ENCODE assay signal across 29 cellular contexts in the genomic region with DNA sequence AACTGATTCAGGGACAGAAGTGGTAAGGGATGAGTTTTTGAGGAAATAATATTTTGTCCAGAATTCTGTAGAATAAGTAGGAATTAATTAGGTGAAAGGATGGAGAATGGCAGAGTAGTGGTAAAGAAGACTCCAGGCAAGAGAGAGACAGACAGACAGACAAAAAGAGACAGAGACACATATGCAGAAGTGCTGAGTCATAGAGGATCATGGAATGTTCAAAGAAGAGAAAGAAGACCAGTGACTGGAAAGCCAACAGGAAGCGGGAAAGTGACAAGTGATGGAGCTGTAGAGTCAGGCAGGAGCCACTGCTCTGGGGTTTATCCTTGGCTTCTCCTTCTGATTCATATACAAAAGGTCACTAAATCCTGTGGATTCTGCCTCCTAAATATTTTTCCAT.
A peak's percentile ranks its signal among the peaks of the same experiment; 100 is the strongest.
DNase-seq lines count a peak whose midpoint lies in the region; ATAC-seq and TF ChIP-seq lines count a peak whose summit lies in the region.
"Had no signal": no experiment of that assay in that cellular context is flagged by ENCODE, and none has a peak within 500 bp of the region (broad histone marks: within the 10 kb centered on the region; RNA-seq: fewer than 3 reads in every experiment).

No MANE protein-coding gene starts in this region.

- TF ChIP-seq CTCF in IMR-90 (conservative IDR thresholded peaks at IDR 0.05; ENCODE audit: low read depth, low read length) (no peak), WTC11 (IDR thresholded peaks at IDR 0.05) (no peak)

- H3K9me1 ChIP-seq in IMR-90 (ENCODE audit: insufficient read depth, low read length) = no peaks in the 10 kb centered on the region

- H2AFZ ChIP-seq in IMR-90 (replicated peaks; ENCODE audit: low read length, poor library complexity) = no peak overlapping the region

- H3K9ac ChIP-seq in IMR-90 (ENCODE audit: low read depth, low read length) = no peak overlapping the region
- H3K9ac ChIP-seq: KMS-11 had no signal

- no peaks in the 10 kb centered on the region; the same call in 1 of the 2 replicates for H3K27me3 Mint-ChIP-seq in WTC11 (ENCODE audit: low read depth)
- no peaks in the 10 kb centered on the region for H3K27me3 Mint-ChIP-seq in activated CD4-positive, alpha-beta T cell treated with anti-CD3 and anti-CD28 coated beads for 36 hours
- H3K27me3 Mint-ChIP-seq: activated CD4-positive, alpha-beta memory T cell treated with anti-CD3 and anti-CD28 coated beads for 36 hours had no signal

- in situ Hi-C loops in IMR-90 (cut with MboI; ENCODE audit: low sequenced_read_pairs) = no loop called here

- H3K4me1 Mint-ChIP-seq in WTC11 = 0 out of 2 replicates have a peak, but pooled peaks cover 3% of the 10 kb centered on the region
- no peaks in the 10 kb centered on the region for H3K4me1 Mint-ChIP-seq in activated CD4-positive, alpha-beta T cell treated with anti-CD3 and anti-CD28 coated beads for 36 hours
- H3K4me1 Mint-ChIP-seq: activated naive CD8-positive, alpha-beta T cell treated with anti-CD3 and anti-CD28 coated beads, Interleukin-2, amount 10 ng/mL, durations not matched to agents 7 days and 5 days; mesothelial cell of epicardium; natural killer cell had no signal

- no peak overlapping the region for H2BK120ac ChIP-seq in IMR-90 (ENCODE audit: low read depth, low read length)

- no peaks in the 10 kb centered on the region for H4K20me1 ChIP-seq in IMR-90 (ENCODE audit: insufficient read depth, low read length)

- no peak for ATAC-seq in IMR-90 (ENCODE audit: low read depth)
- no peak for ATAC-seq in WTC11
- no peak for ATAC-seq in HG03469 (IDR thresholded peaks at IDR 0.05; ENCODE audit: unreplicated experiment)
- ATAC-seq in activated CD4-positive, alpha-beta T cell treated with anti-CD3 and anti-CD28 coated beads for 36 hours = no peak
- no peak for ATAC-seq in HG03139 (IDR thresholded peaks at IDR 0.05; ENCODE audit: unreplicated experiment)
- ATAC-seq: foreskin keratinocyte, heart right ventricle, left lobe of liver, natural killer cell had no signal

- no peak overlapping the region for H3K23ac ChIP-seq in IMR-90 (ENCODE audit: low read depth, low read length)

- H3K4ac ChIP-seq in IMR-90 (ENCODE audit: low read depth, low read length) = no peak overlapping the region

- H2BK15ac ChIP-seq in IMR-90 (ENCODE audit: low read depth, low read length) = no peak overlapping the region

- H3K4me3 ChIP-seq in IMR-90 (ENCODE audit: insufficient read depth, low read depth, low read length) = no peak overlapping the region
- H3K4me3 ChIP-seq: heart right ventricle, right atrium auricular region, testis, uterus had no signal

- H2BK5ac ChIP-seq in IMR-90 (ENCODE audit: low read depth, low read length, poor library complexity, severe bottlenecking) = no peak overlapping the region

- CTCF ChIA-PET in IMR-90 (lab: Yijun Ruan, JAX) (no interaction called here), WTC11 (lab: Charles Lee) (interaction anchor here (0.6 kb wide), 1 partner anchor 27 kb away, joined by 3 read pairs; no protein-coding TSS in a partner anchor)
- CTCF ChIA-PET in activated CD4-positive, alpha-beta T cell treated with anti-CD3 and anti-CD28 coated beads for 36 hours (lab: Charles Lee) = no interaction called here

- H2AK5ac ChIP-seq in IMR-90 (ENCODE audit: low read depth, low read length) = no peak overlapping the region

- DNase-seq in DMS53 (lab: John Stamatoyannopoulos, UW) (peak; percentile 64), IMR-90 (no peak), WTC11 (ENCODE audit: low spot score) (no peak), iPS-NIHi7 (ENCODE audit: extremely low spot score) (peak; percentile 13), SIG-M5 (lab: John Stamatoyannopoulos, UW) (no peak)
- no peak for DNase-seq in activated CD4-positive, alpha-beta T cell treated with anti-CD3 and anti-CD28 coated beads for 36 hours
- DNase-seq: activated CD4-positive, alpha-beta memory T cell treated with anti-CD3 and anti-CD28 coated beads for 36 hours; activated CD8-positive, alpha-beta memory T cell treated with anti-CD3 and anti-CD28 coated beads, Interleukin-2, amount 50 U/mL, for 48 hours; activated naive CD8-positive, alpha-beta T cell treated with anti-CD3 and anti-CD28 coated beads, Interleukin-2, amount 10 ng/mL, durations not matched to agents 7 days and 5 days; Calu3; cerebellar nuclear complex; foreskin keratinocyte; heart right ventricle; MV-4-11; natural killer cell; NCI-H526; stimulated activated CD4-positive, alpha-beta T cell treated with anti-CD3 and anti-CD28 coated beads, Interleukin-12 subunit alpha, Interleukin-12 subunit beta, amount 100 ng/mL, for 4 hours; stimulated activated CD4-positive, alpha-beta T cell treated with anti-CD3 and anti-CD28 coated beads, Interleukin-4, amount 100 ng/mL, for 24 hours; stimulated activated naive CD4-positive, alpha-beta T cell; T1000; testis; uterus had no signal

- H3K27ac ChIP-seq in IMR-90 (ENCODE audit: insufficient read depth, low read length) = no peak overlapping the region
- H3K27ac ChIP-seq: C4-2B, foreskin keratinocyte, heart right ventricle, KMS-11, right atrium auricular region, testis, uterus had no signal

- H3K9me3 Mint-ChIP-seq in WTC11 = peaks cover 12% of the 10 kb centered on the region
- H3K9me3 Mint-ChIP-seq in activated CD4-positive, alpha-beta T cell treated with anti-CD3 and anti-CD28 coated beads for 36 hours (ENCODE audit: low read depth) = no peaks in the 10 kb centered on the region
- H3K9me3 Mint-ChIP-seq: activated CD4-positive, alpha-beta memory T cell treated with anti-CD3 and anti-CD28 coated beads for 36 hours; natural killer cell had no signal

- no TSS peak for BruUV-seq in IMR-90 (replicated peaks; lab: Mats Ljungman, UMichigan)

- H3K9me3 ChIP-seq in IMR-90 (ENCODE audit: control insufficient read depth, insufficient read depth, low read length) = no peaks in the 10 kb centered on the region
- H3K9me3 ChIP-seq: right atrium auricular region, testis, uterus had no signal

- no peak overlapping the region for H2AK9ac ChIP-seq in IMR-90 (replicated peaks; ENCODE audit: low read depth, low read length, poor library complexity)

- H3K14ac ChIP-seq in IMR-90 (replicated peaks; ENCODE audit: low read depth, low read length) = no peak overlapping the region

- H3K18ac ChIP-seq in IMR-90 (ENCODE audit: low read depth, low read length) = no peak overlapping the region

- H3K4me2 ChIP-seq in IMR-90 (ENCODE audit: low read depth, low read length) = no peak overlapping the region
- H3K4me2 ChIP-seq: KMS-11 had no signal

- H4K91ac ChIP-seq in IMR-90 (ENCODE audit: insufficient read depth, low read depth, low read length) = no peak overlapping the region

- H3K4me3 Mint-ChIP-seq in WTC11 = no peak overlapping the region
- no peak overlapping the region for H3K4me3 Mint-ChIP-seq in activated CD4-positive, alpha-beta T cell treated with anti-CD3 and anti-CD28 coated beads for 36 hours
- H3K4me3 Mint-ChIP-seq: activated CD4-positive, alpha-beta memory T cell treated with anti-CD3 and anti-CD28 coated beads for 36 hours; activated naive CD8-positive, alpha-beta T cell treated with anti-CD3 and anti-CD28 coated beads, Interleukin-2, amount 10 ng/mL, durations not matched to agents 7 days and 5 days; mesothelial cell of epicardium; natural killer cell had no signal

- H3K27ac Mint-ChIP-seq in WTC11 = no peak overlapping the region
- no peak overlapping the region for H3K27ac Mint-ChIP-seq in activated CD4-positive, alpha-beta T cell treated with anti-CD3 and anti-CD28 coated beads for 36 hours
- H3K27ac Mint-ChIP-seq: activated CD4-positive, alpha-beta memory T cell treated with anti-CD3 and anti-CD28 coated beads for 36 hours; activated naive CD8-positive, alpha-beta T cell treated with anti-CD3 and anti-CD28 coated beads, Interleukin-2, amount 10 ng/mL, durations not matched to agents 7 days and 5 days; mesothelial cell of epicardium; natural killer cell had no signal

- no peaks in the 10 kb centered on the region for H3K36me3 ChIP-seq in IMR-90 (ENCODE audit: control insufficient read depth, insufficient read depth, low read length)
- H3K36me3 ChIP-seq: heart right ventricle, right atrium auricular region, uterus had no signal

- peaks cover 3% of the 10 kb centered on the region for H3K27me3 ChIP-seq in IMR-90 (ENCODE audit: control insufficient read depth, insufficient read depth, low read length)
- H3K27me3 ChIP-seq: heart right ventricle, right atrium auricular region, testis, uterus had no signal

- H4K5ac ChIP-seq in IMR-90 (ENCODE audit: low read depth, low read length) = no peak overlapping the region

- WGBS in IMR-90 (ENCODE audit: extremely low coverage in 2 of 2, insufficient read length in 1 of 2), 2 experiments = no CpG with 5 or more reads among the region's 1 CpG

- TF ChIP-seq POLR2A in IMR-90 (IDR thresholded peaks at IDR 0.05; ENCODE audit: low read depth, low read length) = no peak

- POLR2A ChIA-PET in IMR-90 (lab: Charles Lee; ENCODE audit: unreplicated experiment) = no interaction called here
- POLR2A ChIA-PET in WTC11 (lab: Charles Lee) = no interaction called here
- POLR2A ChIA-PET in activated CD4-positive, alpha-beta T cell treated with anti-CD3 and anti-CD28 coated beads for 36 hours (lab: Charles Lee) = no interaction called here

- intact Hi-C loops in IMR-90 (cut with micrococcal nuclease) = no loop called here
- intact Hi-C loops in activated CD4-positive, alpha-beta T cell treated with anti-CD3 and anti-CD28 coated beads for 36 hours (cut with DNase I, micrococcal nuclease) = no loop called here

- no peaks in the 10 kb centered on the region for H3K79me1 ChIP-seq in IMR-90 (ENCODE audit: low read depth in 1 of 2, low read length in 2 of 2)

- H3K4me1 ChIP-seq in IMR-90 (ENCODE audit: control insufficient read depth, insufficient read depth, low read length) = no peaks in the 10 kb centered on the region
- H3K4me1 ChIP-seq: foreskin keratinocyte, heart right ventricle, right atrium auricular region, testis, uterus had no signal

- no peak overlapping the region for H3K56ac ChIP-seq in IMR-90 (ENCODE audit: extremely low read depth, insufficient read depth, low read length)

- no peak overlapping the region for H4K8ac ChIP-seq in IMR-90 (ENCODE audit: low read depth in 2 of 2, low read length in 2 of 2)

- H2BK20ac ChIP-seq in IMR-90 (ENCODE audit: low read depth, low read length) = no peak overlapping the region

- no peak for TF ChIP-seq RAD21 in IMR-90 (IDR thresholded peaks at IDR 0.05; ENCODE audit: low read length)

- dilution Hi-C loops in IMR-90 (cut with HindIII; ENCODE audit: low sequenced_read_pairs, unreplicated experiment) = no loop called here

- no peaks in the 10 kb centered on the region for H3K36me3 Mint-ChIP-seq in WTC11
- H3K36me3 Mint-ChIP-seq in activated CD4-positive, alpha-beta T cell treated with anti-CD3 and anti-CD28 coated beads for 36 hours (ENCODE audit: low read depth) = no peaks in the 10 kb centered on the region
- H3K36me3 Mint-ChIP-seq: activated CD4-positive, alpha-beta memory T cell treated with anti-CD3 and anti-CD28 coated beads for 36 hours; activated naive CD8-positive, alpha-beta T cell treated with anti-CD3 and anti-CD28 coated beads, Interleukin-2, amount 10 ng/mL, durations not matched to agents 7 days and 5 days; mesothelial cell of epicardium; natural killer cell had no signal

TF ChIP-seq in IMR-90, 13 proteins besides CTCF, POLR2A, EP300 and RAD21 (continues in another document):
- no peak for TF ChIP-seq MAZ (IDR thresholded peaks at IDR 0.05; ENCODE audit: borderline replicate concordance, low read depth, low read length)

TF ChIP-seq in WTC11, 78 proteins besides CTCF, POLR2A, EP300 and RAD21 (continues in another document):
- TF ChIP-seq NFE2L1 (CRISPR knock-in tag; IDR thresholded peaks at IDR 0.05) = 0 out of 2 replicates have a peak, but pooled peaks have one; percentile 47

Comparison
In these comparisons a context has a peak if more than half of its experiments do, and no peak if none do; other contexts are left out.
1. DNase-seq: peak in DMS53 (single experiment) and iPS-NIHi7 (single experiment); none in IMR-90 (single experiment), WTC11 (single experiment), SIG-M5 (single experiment) and activated CD4-positive, alpha-beta T cell treated with anti-CD3 and anti-CD28 coated beads for 36 hours (single experiment).